ENCODE assay signal across 1 cellular context in the genomic region with DNA sequence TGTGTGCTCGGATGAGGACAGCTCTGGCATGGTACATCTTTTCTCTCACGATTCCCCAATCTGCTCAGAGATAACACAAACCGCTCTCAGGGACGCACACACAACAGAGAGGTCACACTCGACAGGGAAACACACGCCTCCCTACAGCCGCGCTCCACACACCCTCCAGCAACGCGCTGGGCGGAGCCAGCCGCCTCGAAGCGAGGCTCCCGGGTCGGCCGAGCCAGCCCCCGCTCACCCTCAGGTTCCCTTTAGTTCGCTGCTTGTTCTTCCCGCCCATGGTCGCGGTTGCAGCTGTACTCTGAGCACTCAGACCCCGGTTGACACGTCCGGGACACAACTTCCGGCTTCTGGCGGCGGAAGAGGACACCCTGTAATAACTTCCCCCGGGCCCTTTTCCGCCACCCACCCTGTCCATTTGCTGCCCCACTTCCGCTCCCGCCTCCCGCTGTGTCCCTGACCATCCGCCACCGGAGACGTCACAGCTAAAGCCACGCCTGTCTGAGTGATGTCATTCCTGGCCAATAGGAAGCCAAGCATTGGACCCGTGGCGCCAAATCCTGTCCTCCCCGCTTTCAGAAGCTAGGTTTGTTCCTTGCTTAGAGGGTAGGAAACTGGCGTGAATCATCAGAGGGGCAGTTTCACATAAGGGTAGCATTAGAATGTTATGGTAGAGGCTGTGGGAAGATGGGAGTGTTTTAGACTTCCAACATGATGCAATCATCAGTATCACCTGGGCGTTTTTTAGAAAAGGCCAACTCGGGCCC.
TF ChIP-seq lines count a peak whose summit lies in the region.

A gene with protein sequence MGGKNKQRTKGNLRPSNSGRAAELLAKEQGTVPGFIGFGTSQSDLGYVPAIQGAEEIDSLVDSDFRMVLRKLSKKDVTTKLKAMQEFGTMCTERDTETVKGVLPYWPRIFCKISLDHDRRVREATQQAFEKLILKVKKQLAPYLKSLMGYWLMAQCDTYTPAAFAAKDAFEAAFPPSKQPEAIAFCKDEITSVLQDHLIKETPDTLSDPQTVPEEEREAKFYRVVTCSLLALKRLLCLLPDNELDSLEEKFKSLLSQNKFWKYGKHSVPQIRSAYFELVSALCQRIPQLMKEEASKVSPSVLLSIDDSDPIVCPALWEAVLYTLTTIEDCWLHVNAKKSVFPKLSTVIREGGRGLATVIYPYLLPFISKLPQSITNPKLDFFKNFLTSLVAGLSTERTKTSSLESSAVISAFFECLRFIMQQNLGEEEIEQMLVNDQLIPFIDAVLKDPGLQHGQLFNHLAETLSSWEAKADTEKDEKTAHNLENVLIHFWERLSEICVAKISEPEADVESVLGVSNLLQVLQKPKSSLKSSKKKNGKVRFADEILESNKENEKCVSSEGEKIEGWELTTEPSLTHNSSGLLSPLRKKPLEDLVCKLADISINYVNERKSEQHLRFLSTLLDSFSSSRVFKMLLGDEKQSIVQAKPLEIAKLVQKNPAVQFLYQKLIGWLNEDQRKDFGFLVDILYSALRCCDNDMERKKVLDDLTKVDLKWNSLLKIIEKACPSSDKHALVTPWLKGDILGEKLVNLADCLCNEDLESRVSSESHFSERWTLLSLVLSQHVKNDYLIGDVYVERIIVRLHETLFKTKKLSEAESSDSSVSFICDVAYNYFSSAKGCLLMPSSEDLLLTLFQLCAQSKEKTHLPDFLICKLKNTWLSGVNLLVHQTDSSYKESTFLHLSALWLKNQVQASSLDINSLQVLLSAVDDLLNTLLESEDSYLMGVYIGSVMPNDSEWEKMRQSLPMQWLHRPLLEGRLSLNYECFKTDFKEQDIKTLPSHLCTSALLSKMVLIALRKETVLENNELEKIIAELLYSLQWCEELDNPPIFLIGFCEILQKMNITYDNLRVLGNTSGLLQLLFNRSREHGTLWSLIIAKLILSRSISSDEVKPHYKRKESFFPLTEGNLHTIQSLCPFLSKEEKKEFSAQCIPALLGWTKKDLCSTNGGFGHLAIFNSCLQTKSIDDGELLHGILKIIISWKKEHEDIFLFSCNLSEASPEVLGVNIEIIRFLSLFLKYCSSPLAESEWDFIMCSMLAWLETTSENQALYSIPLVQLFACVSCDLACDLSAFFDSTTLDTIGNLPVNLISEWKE (N-terminal part only) (minus strand): TSS at position 352 of the 767 bp plus-strand sequence. CDS start 72 bp downstream, at position 280.

TF ChIP-seq in HepG2, 621 proteins besides CTCF, POLR2A, EP300 and RAD21 (continued from another document and continues in another):
- TF ChIP-seq, protein P1, sequence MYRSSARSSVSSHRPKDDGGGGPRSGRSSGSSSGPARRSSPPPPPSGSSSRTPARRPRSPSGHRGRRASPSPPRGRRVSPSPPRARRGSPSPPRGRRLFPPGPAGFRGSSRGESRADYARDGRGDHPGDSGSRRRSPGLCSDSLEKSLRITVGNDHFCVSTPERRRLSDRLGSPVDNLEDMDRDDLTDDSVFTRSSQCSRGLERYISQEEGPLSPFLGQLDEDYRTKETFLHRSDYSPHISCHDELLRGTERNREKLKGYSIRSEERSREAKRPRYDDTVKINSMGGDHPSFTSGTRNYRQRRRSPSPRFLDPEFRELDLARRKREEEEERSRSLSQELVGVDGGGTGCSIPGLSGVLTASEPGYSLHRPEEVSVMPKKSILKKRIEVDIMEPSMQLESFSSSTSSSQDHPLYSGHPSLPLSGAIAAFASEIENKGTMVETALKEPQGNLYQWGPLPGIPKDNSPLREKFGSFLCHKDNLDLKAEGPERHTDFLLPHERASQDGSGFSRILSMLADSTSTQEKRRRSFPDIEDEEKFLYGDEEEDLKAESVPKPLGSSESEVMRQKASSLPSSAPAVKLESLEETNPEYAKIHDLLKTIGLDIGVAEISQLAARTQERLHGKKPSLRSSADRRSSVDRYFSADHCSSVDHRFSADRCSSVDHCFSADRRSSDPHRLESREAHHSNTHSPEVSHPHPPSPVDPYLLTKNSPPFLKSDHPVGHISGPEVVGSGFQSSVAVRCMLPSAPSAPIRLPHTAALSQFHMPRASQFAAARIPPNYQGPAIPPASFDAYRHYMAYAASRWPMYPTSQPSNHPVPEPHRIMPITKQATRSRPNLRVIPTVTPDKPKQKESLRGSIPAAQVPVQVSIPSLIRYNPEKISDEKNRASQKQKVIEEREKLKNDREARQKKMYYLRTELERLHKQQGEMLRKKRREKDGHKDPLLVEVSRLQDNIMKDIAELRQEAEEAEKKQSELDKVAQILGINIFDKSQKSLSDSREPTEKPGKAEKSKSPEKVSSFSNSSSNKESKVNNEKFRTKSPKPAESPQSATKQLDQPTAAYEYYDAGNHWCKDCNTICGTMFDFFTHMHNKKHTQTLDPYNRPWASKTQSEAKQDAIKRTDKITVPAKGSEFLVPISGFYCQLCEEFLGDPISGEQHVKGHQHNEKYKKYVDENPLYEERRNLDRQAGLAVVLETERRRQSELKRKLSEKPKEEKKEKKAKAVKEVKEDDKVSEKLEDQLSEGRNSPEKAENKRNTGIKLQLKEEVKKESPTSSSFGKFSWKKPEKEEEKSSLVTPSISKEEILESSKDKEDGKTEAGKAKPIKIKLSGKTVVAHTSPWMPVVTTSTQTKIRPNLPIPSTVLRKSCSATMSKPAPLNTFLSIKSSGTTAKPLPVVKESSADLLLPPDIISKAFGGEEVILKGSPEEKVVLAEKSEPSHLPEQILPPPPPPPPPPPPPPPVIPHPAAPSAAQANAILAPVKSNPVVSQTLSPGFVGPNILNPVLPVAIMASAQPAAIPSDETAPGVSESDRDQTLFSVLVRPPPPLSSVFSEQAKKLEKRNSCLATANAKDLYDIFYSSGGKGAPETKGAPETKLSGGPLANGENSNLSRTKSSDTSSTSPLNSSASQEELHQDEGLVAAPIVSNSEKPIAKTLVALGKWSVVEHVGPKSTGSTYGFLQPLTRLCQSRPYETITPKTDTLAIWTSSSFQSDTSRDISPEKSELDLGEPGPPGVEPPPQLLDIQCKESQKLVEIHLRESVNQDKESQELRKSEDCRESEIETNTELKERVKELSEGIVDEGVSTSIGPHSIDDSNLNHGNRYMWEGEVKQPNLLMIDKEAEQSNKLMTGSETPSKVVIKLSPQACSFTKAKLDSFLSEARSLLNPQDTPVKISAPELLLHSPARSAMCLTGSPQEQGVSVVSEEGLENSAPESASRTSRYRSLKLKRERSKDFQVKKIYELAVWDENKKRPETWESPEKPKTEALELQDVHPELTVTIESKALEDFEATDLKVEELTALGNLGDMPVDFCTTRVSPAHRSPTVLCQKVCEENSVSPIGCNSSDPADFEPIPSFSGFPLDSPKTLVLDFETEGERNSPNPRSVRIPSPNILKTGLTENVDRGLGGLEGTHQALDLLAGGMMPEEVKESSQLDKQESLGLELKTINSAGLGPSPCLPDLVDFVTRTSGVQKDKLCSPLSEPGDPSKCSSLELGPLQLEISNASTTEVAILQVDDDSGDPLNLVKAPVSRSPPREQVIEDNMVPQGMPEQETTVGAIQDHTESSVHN (CRISPR knock-in tag; IDR thresholded peaks at IDR 0.05): no peak
- TF ChIP-seq HOXA3 (CRISPR knock-in tag; IDR thresholded peaks at IDR 0.05): peak; percentile 90
- TF ChIP-seq GZF1 (CRISPR knock-in tag; IDR thresholded peaks at IDR 0.05): no peak
- no peak for TF ChIP-seq SOX6 (IDR thresholded peaks at IDR 0.05)
- TF ChIP-seq SOX6 (CRISPR knock-in tag; IDR thresholded peaks at IDR 0.05): peak; percentile 29; the same call in 1 of the 2 replicates
- TF ChIP-seq BORCS8-MEF2B (CRISPR knock-in tag; IDR thresholded peaks at IDR 0.05): peak; percentile 62
- TF ChIP-seq RFX3 (CRISPR knock-in tag; IDR thresholded peaks at IDR 0.05): no peak
- TF ChIP-seq, protein P2, sequence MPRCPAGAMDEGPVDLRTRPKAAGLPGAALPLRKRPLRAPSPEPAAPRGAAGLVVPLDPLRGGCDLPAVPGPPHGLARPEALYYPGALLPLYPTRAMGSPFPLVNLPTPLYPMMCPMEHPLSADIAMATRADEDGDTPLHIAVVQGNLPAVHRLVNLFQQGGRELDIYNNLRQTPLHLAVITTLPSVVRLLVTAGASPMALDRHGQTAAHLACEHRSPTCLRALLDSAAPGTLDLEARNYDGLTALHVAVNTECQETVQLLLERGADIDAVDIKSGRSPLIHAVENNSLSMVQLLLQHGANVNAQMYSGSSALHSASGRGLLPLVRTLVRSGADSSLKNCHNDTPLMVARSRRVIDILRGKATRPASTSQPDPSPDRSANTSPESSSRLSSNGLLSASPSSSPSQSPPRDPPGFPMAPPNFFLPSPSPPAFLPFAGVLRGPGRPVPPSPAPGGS (CRISPR knock-in tag; IDR thresholded peaks at IDR 0.05): no peak
- TF ChIP-seq SSRP1 (CRISPR knock-in tag; IDR thresholded peaks at IDR 0.05): no peak
- TF ChIP-seq ZSCAN20 (CRISPR knock-in tag; IDR thresholded peaks at IDR 0.05; ENCODE audit: borderline replicate concordance): no peak
- TF ChIP-seq ZNF430 (CRISPR knock-in tag; IDR thresholded peaks at IDR 0.05): no peak
- TF ChIP-seq ZNF446 (CRISPR knock-in tag; IDR thresholded peaks at IDR 0.05): no peak
- TF ChIP-seq KDM3A (CRISPR knock-in tag; IDR thresholded peaks at IDR 0.05; ENCODE audit: low read depth): no peak
- peak; percentile 50; the same call in 1 of the 2 replicates for TF ChIP-seq MTA1 (CRISPR knock-in tag; IDR thresholded peaks at IDR 0.05; ENCODE audit: borderline replicate concordance)
- no peak for TF ChIP-seq KLF15 (CRISPR knock-in tag; IDR thresholded peaks at IDR 0.05; ENCODE audit: borderline replicate concordance)
- peak; percentile 37 for TF ChIP-seq AGO2 (optimal IDR thresholded peaks at IDR 0.05; ENCODE audit: low read depth, low read length)
- TF ChIP-seq, protein P3, sequence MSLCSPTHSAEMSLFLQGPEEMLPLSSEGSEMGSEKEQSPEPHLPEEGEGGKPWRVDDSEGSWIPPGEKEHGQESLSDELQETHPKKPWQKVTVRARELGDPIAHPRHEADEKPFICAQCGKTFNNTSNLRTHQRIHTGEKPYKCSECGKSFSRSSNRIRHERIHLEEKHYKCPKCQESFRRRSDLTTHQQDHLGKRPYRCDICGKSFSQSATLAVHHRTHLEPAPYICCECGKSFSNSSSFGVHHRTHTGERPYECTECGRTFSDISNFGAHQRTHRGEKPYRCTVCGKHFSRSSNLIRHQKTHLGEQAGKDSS (CRISPR knock-in tag; IDR thresholded peaks at IDR 0.05; ENCODE audit: borderline replicate concordance, low read depth): peak; percentile 77; the same call in 1 of the 2 replicates
- TF ChIP-seq IKZF4 (CRISPR knock-in tag; IDR thresholded peaks at IDR 0.05; ENCODE audit: borderline replicate concordance, low read depth, not compliant biosample characterization): no peak
- no peak; the same call in 1 of the 2 replicates for TF ChIP-seq ZNF256 (CRISPR knock-in tag; conservative IDR thresholded peaks at IDR 0.05)
- TF ChIP-seq MAFK (conservative IDR thresholded peaks at IDR 0.05 in 1 of 2, IDR thresholded peaks at IDR 0.05 in 1 of 2; ENCODE audit: low read length in 2 of 2): no peak
- TF ChIP-seq CHD4 (IDR thresholded peaks at IDR 0.05; ENCODE audit: borderline replicate concordance, low read length): no peak
- no peak for TF ChIP-seq GLI4 (CRISPR knock-in tag; IDR thresholded peaks at IDR 0.05; ENCODE audit: borderline replicate concordance)
- TF ChIP-seq NFYB (CRISPR knock-in tag; IDR thresholded peaks at IDR 0.05): peak; percentile 97
- TF ChIP-seq, protein P4, sequence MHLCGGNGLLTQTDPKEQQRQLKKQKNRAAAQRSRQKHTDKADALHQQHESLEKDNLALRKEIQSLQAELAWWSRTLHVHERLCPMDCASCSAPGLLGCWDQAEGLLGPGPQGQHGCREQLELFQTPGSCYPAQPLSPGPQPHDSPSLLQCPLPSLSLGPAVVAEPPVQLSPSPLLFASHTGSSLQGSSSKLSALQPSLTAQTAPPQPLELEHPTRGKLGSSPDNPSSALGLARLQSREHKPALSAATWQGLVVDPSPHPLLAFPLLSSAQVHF (CRISPR knock-in tag; IDR thresholded peaks at IDR 0.05): no peak
- TF ChIP-seq, protein P5, sequence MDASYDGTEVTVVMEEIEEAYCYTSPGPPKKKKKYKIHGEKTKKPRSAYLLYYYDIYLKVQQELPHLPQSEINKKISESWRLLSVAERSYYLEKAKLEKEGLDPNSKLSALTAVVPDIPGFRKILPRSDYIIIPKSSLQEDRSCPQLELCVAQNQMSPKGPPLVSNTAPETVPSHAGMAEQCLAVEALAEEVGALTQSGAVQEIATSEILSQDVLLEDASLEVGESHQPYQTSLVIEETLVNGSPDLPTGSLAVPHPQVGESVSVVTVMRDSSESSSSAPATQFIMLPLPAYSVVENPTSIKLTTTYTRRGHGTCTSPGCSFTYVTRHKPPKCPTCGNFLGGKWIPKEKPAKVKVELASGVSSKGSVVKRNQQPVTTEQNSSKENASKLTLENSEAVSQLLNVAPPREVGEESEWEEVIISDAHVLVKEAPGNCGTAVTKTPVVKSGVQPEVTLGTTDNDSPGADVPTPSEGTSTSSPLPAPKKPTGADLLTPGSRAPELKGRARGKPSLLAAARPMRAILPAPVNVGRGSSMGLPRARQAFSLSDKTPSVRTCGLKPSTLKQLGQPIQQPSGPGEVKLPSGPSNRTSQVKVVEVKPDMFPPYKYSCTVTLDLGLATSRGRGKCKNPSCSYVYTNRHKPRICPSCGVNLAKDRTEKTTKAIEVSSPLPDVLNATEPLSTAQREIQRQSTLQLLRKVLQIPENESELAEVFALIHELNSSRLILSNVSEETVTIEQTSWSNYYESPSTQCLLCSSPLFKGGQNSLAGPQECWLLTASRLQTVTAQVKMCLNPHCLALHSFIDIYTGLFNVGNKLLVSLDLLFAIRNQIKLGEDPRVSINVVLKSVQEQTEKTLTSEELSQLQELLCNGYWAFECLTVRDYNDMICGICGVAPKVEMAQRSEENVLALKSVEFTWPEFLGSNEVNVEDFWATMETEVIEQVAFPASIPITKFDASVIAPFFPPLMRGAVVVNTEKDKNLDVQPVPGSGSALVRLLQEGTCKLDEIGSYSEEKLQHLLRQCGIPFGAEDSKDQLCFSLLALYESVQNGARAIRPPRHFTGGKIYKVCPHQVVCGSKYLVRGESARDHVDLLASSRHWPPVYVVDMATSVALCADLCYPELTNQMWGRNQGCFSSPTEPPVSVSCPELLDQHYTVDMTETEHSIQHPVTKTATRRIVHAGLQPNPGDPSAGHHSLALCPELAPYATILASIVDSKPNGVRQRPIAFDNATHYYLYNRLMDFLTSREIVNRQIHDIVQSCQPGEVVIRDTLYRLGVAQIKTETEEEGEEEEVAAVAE (CRISPR knock-in tag; IDR thresholded peaks at IDR 0.05; ENCODE audit: borderline replicate concordance): no peak
- peak; percentile 76 for TF ChIP-seq YY1 (IDR thresholded peaks at IDR 0.05; ENCODE audit: insufficient read depth, insufficient replicate concordance, low read depth, low read length)
- TF ChIP-seq ZKSCAN5 (CRISPR knock-in tag; IDR thresholded peaks at IDR 0.05): no peak
- TF ChIP-seq, protein P6, sequence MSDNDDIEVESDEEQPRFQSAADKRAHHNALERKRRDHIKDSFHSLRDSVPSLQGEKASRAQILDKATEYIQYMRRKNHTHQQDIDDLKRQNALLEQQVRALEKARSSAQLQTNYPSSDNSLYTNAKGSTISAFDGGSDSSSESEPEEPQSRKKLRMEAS (IDR thresholded peaks at IDR 0.05): peak; percentile 71
- TF ChIP-seq ZNF441 (CRISPR knock-in tag; IDR thresholded peaks at IDR 0.05; ENCODE audit: borderline replicate concordance): no peak
- no peak for TF ChIP-seq TEAD2 (CRISPR knock-in tag; IDR thresholded peaks at IDR 0.05)
- peak; percentile 76; the same call in 1 of the 2 replicates for TF ChIP-seq IRF2 (CRISPR knock-in tag; IDR thresholded peaks at IDR 0.05)
- TF ChIP-seq GTF3A (CRISPR knock-in tag; conservative IDR thresholded peaks at IDR 0.05): no peak
- no peak for TF ChIP-seq ZBTB8A (CRISPR knock-in tag; IDR thresholded peaks at IDR 0.05; ENCODE audit: borderline replicate concordance, low read depth)
- TF ChIP-seq ZFP36 (IDR thresholded peaks at IDR 0.05; ENCODE audit: borderline replicate concordance, low read depth, low read length, partially characterized antibody): no peak
- no peak for TF ChIP-seq ZNF30 (CRISPR knock-in tag; IDR thresholded peaks at IDR 0.05)
- TF ChIP-seq ZNF543 (CRISPR knock-in tag; IDR thresholded peaks at IDR 0.05): peak; percentile 66; the same call in 1 of the 2 replicates
- no peak for TF ChIP-seq PAF1 (CRISPR knock-in tag; IDR thresholded peaks at IDR 0.05)
- no peak for TF ChIP-seq HOXA7 (CRISPR knock-in tag; IDR thresholded peaks at IDR 0.05)
- TF ChIP-seq ZNF614 (CRISPR knock-in tag; IDR thresholded peaks at IDR 0.05; ENCODE audit: borderline replicate concordance): no peak
